Comparison of ENCODE assay signal across 30 cellular contexts in genomic region chr17:51612692-51613091, GRCh38.
"Had no signal": no experiment of that assay in that cellular context is flagged by ENCODE, and none has a peak within 500 bp of the region (broad histone marks: within the 10 kb centered on the region; RNA-seq: fewer than 3 reads in every experiment).

No MANE protein-coding gene starts in this region.

- H3K79me2 ChIP-seq: hepatocyte had no signal

- DNase-seq: activated CD4-positive, alpha-beta memory T cell treated with anti-CD3 and anti-CD28 coated beads, Interleukin-2, amount 10 ng/mL, durations not matched to agents 7 days and 5 days; activated CD4-positive, alpha-beta T cell treated with anti-CD3 and anti-CD28 coated beads for 1 hour; activated CD4-positive, alpha-beta T cell treated with anti-CD3 and anti-CD28 coated beads, Interleukin-2, amount 10 ng/mL, durations not matched to agents 7 days and 5 days; activated CD8-positive, alpha-beta memory T cell treated with anti-CD3 and anti-CD28 coated beads, Interleukin-2, amount 50 U/mL, for 48 hours; activated gamma-delta T cell; activated naive CD4-positive, alpha-beta T cell treated with anti-CD3 and anti-CD28 coated beads, Interleukin-2, amount 10 ng/mL, durations not matched to agents 7 days and 5 days; activated naive CD8-positive, alpha-beta T cell treated with anti-CD3 and anti-CD28 coated beads, Interleukin-2, amount 10 ng/mL, durations not matched to agents 7 days and 5 days; activated T-cell treated with anti-CD3 and anti-CD28 coated beads, Interleukin-2, amount 50 U/mL, for 24 hours; cerebellar nuclear complex; colonic mucosa; effector CD8-positive, alpha-beta T cell; gastrocnemius medialis; glutamatergic neuron; naive B cell; nucleus accumbens; pancreas; retina; stimulated activated CD4-positive, alpha-beta T cell treated with anti-CD3 and anti-CD28 coated beads, Interleukin-15, amount 100 ng/mL, for 24 hours; stimulated activated CD4-positive, alpha-beta T cell treated with anti-CD3 and anti-CD28 coated beads, Interleukin-2, amount 100 ng/mL, for 24 hours; stimulated activated naive B cell treated with anti-CD40 and anti-IgM and Interleukin-4, amounts not matched to agents 10 μg/mL and 1 μg/mL and 100 μg/mL, for 72 hours; T-helper 2 cell; testis; transverse colon had no signal

- H3K9me3 ChIP-seq: ascending aorta, colonic mucosa, gastrocnemius medialis, pancreas, prostate gland, testis, transverse colon had no signal

- H3K27ac Mint-ChIP-seq: activated CD4-positive, alpha-beta memory T cell treated with anti-CD3 and anti-CD28 coated beads, Interleukin-2, amount 10 ng/mL, durations not matched to agents 7 days and 5 days; activated CD4-positive, alpha-beta T cell treated with anti-CD3 and anti-CD28 coated beads, Interleukin-2, amount 10 ng/mL, durations not matched to agents 7 days and 5 days; activated naive CD4-positive, alpha-beta T cell treated with anti-CD3 and anti-CD28 coated beads, Interleukin-2, amount 10 ng/mL, durations not matched to agents 7 days and 5 days; activated naive CD8-positive, alpha-beta T cell treated with anti-CD3 and anti-CD28 coated beads, Interleukin-2, amount 10 ng/mL, durations not matched to agents 7 days and 5 days; activated T-cell treated with anti-CD3 and anti-CD28 coated beads, Interleukin-2, amount 50 U/mL, for 24 hours; mesothelial cell of epicardium; naive B cell; stimulated activated naive B cell treated with anti-CD40 and anti-IgM and Interleukin-4, amounts not matched to agents 10 μg/mL and 1 μg/mL and 100 μg/mL, for 72 hours; WTC11 had no signal

- H3K27ac ChIP-seq: ascending aorta, cardiac muscle cell, colonic mucosa, gastrocnemius medialis, hepatocyte, pancreas, prostate gland, testis, transverse colon had no signal

- H3K9me3 Mint-ChIP-seq: activated CD4-positive, alpha-beta memory T cell treated with anti-CD3 and anti-CD28 coated beads, Interleukin-2, amount 10 ng/mL, durations not matched to agents 7 days and 5 days; activated CD4-positive, alpha-beta T cell treated with anti-CD3 and anti-CD28 coated beads, Interleukin-2, amount 10 ng/mL, durations not matched to agents 7 days and 5 days; activated naive CD4-positive, alpha-beta T cell treated with anti-CD3 and anti-CD28 coated beads, Interleukin-2, amount 10 ng/mL, durations not matched to agents 7 days and 5 days; activated naive CD8-positive, alpha-beta T cell treated with anti-CD3 and anti-CD28 coated beads, Interleukin-2, amount 10 ng/mL, durations not matched to agents 7 days and 5 days; activated T-cell treated with anti-CD3 and anti-CD28 coated beads, Interleukin-2, amount 50 U/mL, for 24 hours; brain; mesothelial cell of epicardium; stimulated activated naive B cell treated with anti-CD40 and anti-IgM and Interleukin-4, amounts not matched to agents 10 μg/mL and 1 μg/mL and 100 μg/mL, for 72 hours had no signal

- H3K36me3 ChIP-seq: ascending aorta, cardiac muscle cell, colonic mucosa, gastrocnemius medialis, pancreas, prostate gland, transverse colon had no signal

- H2AFZ ChIP-seq: hepatocyte had no signal

- H3K4me3 ChIP-seq: ascending aorta, cardiac muscle cell, colonic mucosa, gastrocnemius medialis, hepatocyte, pancreas, prostate gland, testis, transverse colon had no signal

- H3K27me3 Mint-ChIP-seq: activated CD4-positive, alpha-beta memory T cell treated with anti-CD3 and anti-CD28 coated beads, Interleukin-2, amount 10 ng/mL, durations not matched to agents 7 days and 5 days had no signal

- ATAC-seq: gastrocnemius medialis; pancreas; stimulated activated naive B cell treated with anti-CD40 and anti-IgM and Interleukin-4, amounts not matched to agents 10 μg/mL and 1 μg/mL and 100 μg/mL, for 72 hours; WTC11 had no signal

- H3K4me3 Mint-ChIP-seq: activated CD4-positive, alpha-beta memory T cell treated with anti-CD3 and anti-CD28 coated beads, Interleukin-2, amount 10 ng/mL, durations not matched to agents 7 days and 5 days; activated CD4-positive, alpha-beta T cell treated with anti-CD3 and anti-CD28 coated beads, Interleukin-2, amount 10 ng/mL, durations not matched to agents 7 days and 5 days; activated naive CD4-positive, alpha-beta T cell treated with anti-CD3 and anti-CD28 coated beads, Interleukin-2, amount 10 ng/mL, durations not matched to agents 7 days and 5 days; activated naive CD8-positive, alpha-beta T cell treated with anti-CD3 and anti-CD28 coated beads, Interleukin-2, amount 10 ng/mL, durations not matched to agents 7 days and 5 days; activated T-cell treated with anti-CD3 and anti-CD28 coated beads, Interleukin-2, amount 50 U/mL, for 24 hours; brain; mesothelial cell of epicardium; naive B cell; stimulated activated naive B cell treated with anti-CD40 and anti-IgM and Interleukin-4, amounts not matched to agents 10 μg/mL and 1 μg/mL and 100 μg/mL, for 72 hours; WTC11 had no signal

- H3K36me3 Mint-ChIP-seq: activated naive CD4-positive, alpha-beta T cell treated with anti-CD3 and anti-CD28 coated beads, Interleukin-2, amount 10 ng/mL, durations not matched to agents 7 days and 5 days; activated naive CD8-positive, alpha-beta T cell treated with anti-CD3 and anti-CD28 coated beads, Interleukin-2, amount 10 ng/mL, durations not matched to agents 7 days and 5 days; brain; mesothelial cell of epicardium; naive B cell; stimulated activated naive B cell treated with anti-CD40 and anti-IgM and Interleukin-4, amounts not matched to agents 10 μg/mL and 1 μg/mL and 100 μg/mL, for 72 hours had no signal

- H3K4me1 Mint-ChIP-seq: activated CD4-positive, alpha-beta memory T cell treated with anti-CD3 and anti-CD28 coated beads, Interleukin-2, amount 10 ng/mL, durations not matched to agents 7 days and 5 days; activated CD4-positive, alpha-beta T cell treated with anti-CD3 and anti-CD28 coated beads, Interleukin-2, amount 10 ng/mL, durations not matched to agents 7 days and 5 days; activated naive CD4-positive, alpha-beta T cell treated with anti-CD3 and anti-CD28 coated beads, Interleukin-2, amount 10 ng/mL, durations not matched to agents 7 days and 5 days; naive B cell; stimulated activated naive B cell treated with anti-CD40 and anti-IgM and Interleukin-4, amounts not matched to agents 10 μg/mL and 1 μg/mL and 100 μg/mL, for 72 hours had no signal

- H3K27me3 ChIP-seq: ascending aorta, cardiac muscle cell, colonic mucosa, gastrocnemius medialis, pancreas, testis, transverse colon had no signal

- H3K4me2 ChIP-seq: hepatocyte had no signal

- H3K4me1 ChIP-seq: ascending aorta, colonic mucosa, gastrocnemius medialis, pancreas, prostate gland, testis, transverse colon had no signal
